9 cellular contexts compared by ENCODE assay signal in the genomic region with DNA sequence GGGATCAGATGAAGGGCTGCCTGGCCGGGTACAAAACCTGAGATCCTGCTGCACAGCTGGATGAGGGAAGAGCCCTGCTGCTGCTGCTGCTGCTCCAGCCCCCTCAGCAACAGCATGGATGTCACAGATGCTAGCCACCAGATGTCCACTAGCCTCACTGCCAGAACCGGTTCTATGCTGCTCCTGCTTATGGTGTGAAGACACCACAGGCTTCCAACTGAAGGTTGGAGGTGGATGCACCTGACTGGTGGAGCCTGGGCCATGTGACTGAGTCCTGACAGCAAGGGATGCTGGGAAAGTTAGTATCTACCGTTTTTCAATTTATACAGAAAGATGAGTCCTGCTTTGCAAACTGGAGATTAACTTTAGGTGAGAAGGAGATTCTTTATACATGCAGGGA. TPM values are rescaled to one million over a fixed set of nuclear protein-coding genes. Genes with fewer than 3 reads are reported as not detected.
DNase-seq lines count a peak whose midpoint lies in the region; ATAC-seq and TF ChIP-seq lines count a peak whose summit lies in the region.
"Had no signal": no experiment of that assay in that cellular context is flagged by ENCODE, and none has a peak within 500 bp of the region (broad histone marks: within the 10 kb centered on the region; RNA-seq: fewer than 3 reads in every experiment).

No MANE protein-coding gene starts in this region.

- H3K9me3 ChIP-seq in DND-41 (ENCODE audit: insufficient read depth, low read length, severe bottlenecking) (no peaks in the 10 kb centered on the region), KOPT-K1 (ENCODE audit: insufficient read depth, low read length, poor library complexity, severe bottlenecking) (no peaks in the 10 kb centered on the region), RWPE2 (ENCODE audit: severe bottlenecking) (no peaks in the 10 kb centered on the region)

- 0 out of 2 replicates have a peak, but pooled peaks cover 5% of the 10 kb centered on the region for H4K20me1 ChIP-seq in DND-41 (ENCODE audit: insufficient read depth, low read length)

- H3K36me3 ChIP-seq in DND-41 (ENCODE audit: insufficient read depth, low read length) (no peaks in the 10 kb centered on the region), KOPT-K1 (ENCODE audit: insufficient read depth, low read length) (no peaks in the 10 kb centered on the region), RWPE2 (ENCODE audit: low read depth) (no peaks in the 10 kb centered on the region)

- no peaks in the 10 kb centered on the region for H3K27me3 ChIP-seq in DND-41 (ENCODE audit: insufficient read depth, low read length, poor library complexity)
- H3K27me3 ChIP-seq in RWPE2 (ENCODE audit: insufficient read depth, poor library complexity, severe bottlenecking), result no peaks in the 10 kb centered on the region

- no peak for DNase-seq in DND-41
- DNase-seq in RWPE2 (ENCODE audit: low spot score), result peak; percentile 46
- DNase-seq in left lobe of liver (ENCODE audit: low spot score), result no peak
- no peak for DNase-seq in A172 (ENCODE audit: low spot score)
- no peak for DNase-seq in inferior parietal cortex (ENCODE audit: extremely low spot score)
- DNase-seq: KG1 had no signal

- TF ChIP-seq CTCF in DND-41 (IDR thresholded peaks at IDR 0.05; ENCODE audit: borderline replicate concordance, extremely low read depth, low read length, poor library complexity, severe bottlenecking) (no peak), RWPE2 (IDR thresholded peaks at IDR 0.05; ENCODE audit: poor library complexity, severe bottlenecking) (no peak)

- H2AFZ ChIP-seq in DND-41 (ENCODE audit: low read depth, low read length), result no peak overlapping the region

- no peak overlapping the region for H3K4me3 ChIP-seq in DND-41 (ENCODE audit: low read depth in 1 of 2, low read length in 2 of 2)
- no peak overlapping the region for H3K4me3 ChIP-seq in RWPE2 (ENCODE audit: severe bottlenecking)

- no peak overlapping the region for H3K27ac ChIP-seq in DND-41 (ENCODE audit: low read length)
- peak overlapping the region; percentile 64 for H3K27ac ChIP-seq in KOPT-K1 (ENCODE audit: low read depth, low read length, poor library complexity, severe bottlenecking)
- no peak overlapping the region for H3K27ac ChIP-seq in RWPE2 (ENCODE audit: poor library complexity, severe bottlenecking)

- ATAC-seq in DND-41 (ENCODE audit: insufficient read depth, low read depth) (peak; percentile 67), RWPE2 (ENCODE audit: low read depth) (peak; percentile 29; the same call in 1 of the 3 replicates), left lobe of liver (peak; percentile 47), HG02623 (IDR thresholded peaks at IDR 0.05; ENCODE audit: unreplicated experiment) (no peak)
- ATAC-seq: sciatic nerve had no signal

- H3K4me1 ChIP-seq in DND-41 (ENCODE audit: insufficient read depth, low read length) (no peaks in the 10 kb centered on the region), RWPE2 (ENCODE audit: insufficient read depth, poor library complexity, severe bottlenecking) (no peaks in the 10 kb centered on the region)

- no peak overlapping the region for H3K4me2 ChIP-seq in DND-41 (ENCODE audit: insufficient read depth, low read length)

- H3K79me2 ChIP-seq in DND-41 (ENCODE audit: insufficient read depth, low read length), result no peaks in the 10 kb centered on the region

- H3K9ac ChIP-seq in DND-41 (ENCODE audit: low read depth, low read length), result no peak overlapping the region

RNA-seq across cellular contexts. Expression of gene ACTG1, which starts 17.6 kb away (rescaled TPM):
- total RNA-seq in left lobe of liver, result 264 TPM
- total RNA-seq in A172 (2014; rRNA removed; shearing (Covaris generic)), result 5,134 and 6,456 TPM in 2 replicates

RNA-seq across cellular contexts. Expression of gene FSCN2, which starts 33.2 kb away (rescaled TPM):
- 0.18 TPM for total RNA-seq in left lobe of liver
- total RNA-seq in A172 (2014; rRNA removed; shearing (Covaris generic)), result 0.81 and 1.7 TPM in 2 replicates

RNA-seq across cellular contexts. Expression of gene FAAP100, which starts 57.2 kb away (rescaled TPM):
- 18.9 TPM for total RNA-seq in left lobe of liver
- total RNA-seq in A172 (2014; rRNA removed; shearing (Covaris generic)), result 29.7 and 39.9 TPM in 2 replicates

Comparison
In these comparisons a context has a peak if more than half of its experiments do, and no peak if none do; other contexts are left out.
1. RNA of gene ACTG1, which starts 17.6 kb away (total RNA-seq): 5,134 to 6,456 TPM in A172; 264 TPM in left lobe of liver (single experiment); every median in the first group is over 10 times any median in the second.